20 cellular contexts compared by ENCODE assay signal in the genomic region with DNA sequence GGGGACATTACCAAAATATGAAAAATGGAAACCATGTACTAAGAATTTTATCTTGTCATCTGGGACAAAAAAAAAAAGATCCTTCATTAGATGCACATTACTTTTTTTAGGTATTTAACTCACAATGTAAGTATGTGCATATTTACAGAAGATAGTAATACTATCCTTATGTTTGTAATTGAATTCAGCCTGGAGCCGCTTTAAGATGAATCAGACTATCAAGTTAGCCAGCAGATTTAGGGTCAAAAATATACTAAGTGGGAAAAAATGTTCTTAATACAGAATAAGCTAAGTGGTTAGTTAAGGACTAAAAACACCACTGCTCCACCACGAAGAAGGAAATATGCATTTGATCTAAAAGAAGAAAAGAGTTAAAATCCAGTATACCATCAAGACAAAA. TPM values are rescaled to one million over a fixed set of nuclear protein-coding genes. Genes with fewer than 3 reads are reported as not detected.
DNase-seq lines count a peak whose midpoint lies in the region; ATAC-seq, FAIRE-seq and TF ChIP-seq lines count a peak whose summit lies in the region.
"Had no signal": no experiment of that assay in that cellular context is flagged by ENCODE, and none has a peak within 500 bp of the region (broad histone marks: within the 10 kb centered on the region; RNA-seq: fewer than 3 reads in every experiment).

No MANE protein-coding gene starts in this region.

- FAIRE-seq in bronchial epithelial cell (lab: Jason Lieb, UNC), result no peak
- FAIRE-seq: GM12891, GM18507 had no signal

- H3K56ac ChIP-seq in IMR-90 (ENCODE audit: extremely low read depth, insufficient read depth, low read length), result no peak overlapping the region

- no peak overlapping the region for H2AK9ac ChIP-seq in IMR-90 (replicated peaks; ENCODE audit: low read depth, low read length, poor library complexity)

- no peak overlapping the region for H3K4ac ChIP-seq in IMR-90 (ENCODE audit: low read depth, low read length)

- BruUV-seq in IMR-90 (replicated peaks; lab: Mats Ljungman, UMichigan), result no TSS peak

- H3K36me3 ChIP-seq in BJ (ENCODE audit: control insufficient read depth, insufficient read depth, low read length), result no peaks in the 10 kb centered on the region
- H3K36me3 ChIP-seq in IMR-90 (ENCODE audit: control insufficient read depth, insufficient read depth, low read length), result no peaks in the 10 kb centered on the region
- H3K36me3 ChIP-seq in bronchial epithelial cell (ENCODE audit: control insufficient read depth, insufficient read depth, low read length), result no peaks in the 10 kb centered on the region
- H3K36me3 ChIP-seq: BLaER1, HAP-1 had no signal

- H3K27me3 ChIP-seq in BJ (ENCODE audit: control insufficient read depth, insufficient read depth, low read length) (no peaks in the 10 kb centered on the region), IMR-90 (ENCODE audit: control insufficient read depth, insufficient read depth, low read length) (no peaks in the 10 kb centered on the region), bronchial epithelial cell (ENCODE audit: control insufficient read depth, insufficient read depth, low read length) (no peaks in the 10 kb centered on the region)
- H3K27me3 ChIP-seq: BLaER1 had no signal

- H2BK20ac ChIP-seq in IMR-90 (ENCODE audit: low read depth, low read length), result no peak overlapping the region

- H3K9me1 ChIP-seq in IMR-90 (ENCODE audit: insufficient read depth, low read length), result no peaks in the 10 kb centered on the region

- no peak overlapping the region for H2AK5ac ChIP-seq in IMR-90 (ENCODE audit: low read depth, low read length)

- no peak overlapping the region for H2BK15ac ChIP-seq in IMR-90 (ENCODE audit: low read depth, low read length)

- CTCF ChIA-PET in BJ (lab: Yijun Ruan, JAX) (no interaction called here), IMR-90 (lab: Yijun Ruan, JAX) (no interaction called here)

- no peak overlapping the region for H3K18ac ChIP-seq in IMR-90 (ENCODE audit: low read depth, low read length)

- no peak overlapping the region for H3K4me3 ChIP-seq in BJ (ENCODE audit: low read depth, low read length)
- no peak overlapping the region for H3K4me3 ChIP-seq in IMR-90 (ENCODE audit: insufficient read depth, low read depth, low read length)
- no peak overlapping the region for H3K4me3 ChIP-seq in bronchial epithelial cell (ENCODE audit: low read depth, low read length)
- H3K4me3 ChIP-seq: BLaER1, GM23248, HAP-1 had no signal

- no peak overlapping the region for H2AFZ ChIP-seq in IMR-90 (replicated peaks; ENCODE audit: low read length, poor library complexity)
- H2AFZ ChIP-seq: GM23248 had no signal

- dilution Hi-C loops in IMR-90 (cut with HindIII; ENCODE audit: low sequenced_read_pairs, unreplicated experiment), result no loop called here

- H4K5ac ChIP-seq in IMR-90 (ENCODE audit: low read depth, low read length), result no peak overlapping the region

- H2BK120ac ChIP-seq in IMR-90 (ENCODE audit: low read depth, low read length), result no peak overlapping the region

- no peaks in the 10 kb centered on the region for H3K79me1 ChIP-seq in IMR-90 (ENCODE audit: low read depth in 1 of 2, low read length in 2 of 2)

- no peak overlapping the region for H3K4me2 ChIP-seq in IMR-90 (ENCODE audit: low read depth, low read length)
- H3K4me2 ChIP-seq: BLaER1 had no signal

- H3K14ac ChIP-seq in IMR-90 (replicated peaks; ENCODE audit: low read depth, low read length), result no peak overlapping the region

- no peak overlapping the region for H2BK5ac ChIP-seq in IMR-90 (ENCODE audit: low read depth, low read length, poor library complexity, severe bottlenecking)

- H4K20me1 ChIP-seq in IMR-90 (ENCODE audit: insufficient read depth, low read length), result no peaks in the 10 kb centered on the region
- H4K20me1 ChIP-seq: BLaER1 had no signal

- no peak overlapping the region for H4K91ac ChIP-seq in IMR-90 (ENCODE audit: insufficient read depth, low read depth, low read length)

- no peak overlapping the region for H3K23ac ChIP-seq in IMR-90 (ENCODE audit: low read depth, low read length)

- no peak for TF ChIP-seq RAD21 in IMR-90 (IDR thresholded peaks at IDR 0.05; ENCODE audit: low read length)

- intact Hi-C loops in IMR-90 (cut with micrococcal nuclease), result no loop called here

- H3K4me1 ChIP-seq in IMR-90 (ENCODE audit: control insufficient read depth, insufficient read depth, low read length), result no peaks in the 10 kb centered on the region
- H3K4me1 ChIP-seq: BLaER1, HAP-1 had no signal

- H3K9ac ChIP-seq in IMR-90 (ENCODE audit: low read depth, low read length), result no peak overlapping the region
- H3K9ac ChIP-seq: BLaER1, GM23248 had no signal

- POLR2A ChIA-PET in BJ (lab: Charles Lee) (no interaction called here), IMR-90 (lab: Charles Lee; ENCODE audit: unreplicated experiment) (no interaction called here)

- WGBS in IMR-90 (ENCODE audit: extremely low coverage in 2 of 2, insufficient read length in 1 of 2), 2 experiments, result no CpG with 5 or more reads among the region's 2 CpGs

- DNase-seq in BJ (ENCODE audit: low read depth), result peak; percentile 30
- DNase-seq in IMR-90, result peak; percentile 33
- peak; percentile 12 for DNase-seq in bronchial epithelial cell (ENCODE audit: low read depth)
- DNase-seq in fibroblast of peridontal ligament (ENCODE audit: extremely low read depth), result peak; percentile 37
- DNase-seq in NCI-H1105 treated with DMSO at 0.1 percent for 48 hours (lab: John Stamatoyannopoulos, UW), result no peak
- DNase-seq in NCI-H82 treated with DMSO at 0.1 percent for 48 hours (lab: John Stamatoyannopoulos, UW; ENCODE audit: unreplicated experiment), result no peak
- DNase-seq: AML-193; CD4-positive, alpha-beta memory T cell; DMS153; DMS79; GM23248 had no signal

- TF ChIP-seq POLR2A in IMR-90 (IDR thresholded peaks at IDR 0.05; ENCODE audit: low read depth, low read length), result no peak

- no peak overlapping the region for H4K8ac ChIP-seq in IMR-90 (ENCODE audit: low read depth in 2 of 2, low read length in 2 of 2)

- H3K9me3 ChIP-seq in IMR-90 (ENCODE audit: control insufficient read depth, insufficient read depth, low read length), result peaks cover 14% of the 10 kb centered on the region

- ATAC-seq in IMR-90 (ENCODE audit: low read depth) (no peak), GM18502 (IDR thresholded peaks at IDR 0.05; ENCODE audit: poor library complexity, unreplicated experiment) (no peak)

- in situ Hi-C loops in IMR-90 (cut with MboI; ENCODE audit: low sequenced_read_pairs), result no loop called here

- H3K27ac ChIP-seq in IMR-90 (ENCODE audit: insufficient read depth, low read length), result no peak overlapping the region
- H3K27ac ChIP-seq: BLaER1, GM23248 had no signal

- TF ChIP-seq CTCF in BJ (IDR thresholded peaks at IDR 0.05; ENCODE audit: insufficient read depth, low read depth, low read length) (no peak), IMR-90 (conservative IDR thresholded peaks at IDR 0.05; ENCODE audit: low read depth, low read length) (no peak), bronchial epithelial cell (IDR thresholded peaks at IDR 0.05; ENCODE audit: insufficient read depth, low read length, severe bottlenecking) (no peak)

TF ChIP-seq in IMR-90, 13 proteins besides CTCF, POLR2A, EP300 and RAD21:
- TF ChIP-seq, protein P1, sequence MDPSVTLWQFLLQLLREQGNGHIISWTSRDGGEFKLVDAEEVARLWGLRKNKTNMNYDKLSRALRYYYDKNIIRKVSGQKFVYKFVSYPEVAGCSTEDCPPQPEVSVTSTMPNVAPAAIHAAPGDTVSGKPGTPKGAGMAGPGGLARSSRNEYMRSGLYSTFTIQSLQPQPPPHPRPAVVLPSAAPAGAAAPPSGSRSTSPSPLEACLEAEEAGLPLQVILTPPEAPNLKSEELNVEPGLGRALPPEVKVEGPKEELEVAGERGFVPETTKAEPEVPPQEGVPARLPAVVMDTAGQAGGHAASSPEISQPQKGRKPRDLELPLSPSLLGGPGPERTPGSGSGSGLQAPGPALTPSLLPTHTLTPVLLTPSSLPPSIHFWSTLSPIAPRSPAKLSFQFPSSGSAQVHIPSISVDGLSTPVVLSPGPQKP (IDR thresholded peaks at IDR 0.05; ENCODE audit: borderline replicate concordance, low read depth, low read length), result no peak

RNA-seq across cellular contexts. Expression of a gene that starts 49.1 kb away (rescaled TPM):
- polyA plus RNA-seq in BJ (2011; rRNA removed) (0.10 and 0.11 TPM in 2 replicates), IMR-90 (2012; rRNA removed) (0.02 TPM in 1 of 2 replicates, not detected in the other)
- 0.14 and 0.15 TPM in 2 replicates for polyA minus RNA-seq in BJ (2011; rRNA and poly(A)+ RNA removed)
- total RNA-seq in IMR-90 (2012; rRNA removed) (under 0.01 TPM in 2 replicates), bronchial epithelial cell (0.38 and 0.53 TPM in 2 replicates)
- polyA plus RNA-seq in IMR-90 (2012; cell fraction: cytosol; rRNA removed), result under 0.01 TPM in 1 of 2 replicates, not detected in the other
- polyA plus RNA-seq in IMR-90 (2012; cell fraction: nucleus; rRNA removed; ENCODE audit: low replicate concordance), result not detected in 2 replicates
- total RNA-seq: A172; CD4-positive, alpha-beta memory T cell; G401; GM23248; HT-29 had no signal
- polyA plus RNA-seq: CD14-positive monocyte; CD4-positive, alpha-beta memory T cell; GM23248 had no signal

Comparison
In these comparisons a context has a peak if more than half of its experiments do, and no peak if none do; other contexts are left out.
1. DNase-seq: peak in BJ (single experiment), IMR-90 (single experiment), bronchial epithelial cell (single experiment) and fibroblast of peridontal ligament (single experiment); none in NCI-H1105 treated with DMSO at 0.1 percent for 48 hours (single experiment) and NCI-H82 treated with DMSO at 0.1 percent for 48 hours (single experiment).